Comparison of ENCODE assay signal across 1 cellular context in the genomic region with DNA sequence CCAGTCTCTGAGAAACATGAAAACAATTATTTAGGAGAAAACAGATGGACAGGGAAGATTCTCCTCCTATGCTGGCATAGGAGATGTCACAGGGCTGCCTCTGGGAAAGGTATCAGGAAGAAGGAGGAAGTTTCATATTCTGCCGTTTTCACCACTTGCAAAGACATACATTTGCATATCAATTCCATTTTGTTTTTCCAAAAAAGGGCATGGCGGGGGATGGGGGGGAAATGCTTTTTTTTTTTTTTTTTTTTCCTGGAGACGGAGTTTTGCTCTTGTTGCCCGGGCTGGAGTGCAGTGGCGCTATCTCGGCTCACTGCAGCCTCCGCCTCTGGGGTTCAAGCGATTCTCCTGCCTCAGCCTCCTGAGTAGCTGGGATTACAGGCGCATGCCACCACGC.
TF ChIP-seq lines count a peak whose summit lies in the region.

No MANE protein-coding gene starts in this region.

TF ChIP-seq in H1, 55 proteins besides CTCF, POLR2A, EP300 and RAD21:
- peak; percentile 89 for TF ChIP-seq SRF (IDR thresholded peaks at IDR 0.05; ENCODE audit: low read depth, low read length)
